In genomic region chr9:116243708-116244107, GRCh38 we compare ENCODE assay signal across 25 cellular contexts.
"Had no signal": no experiment of that assay in that cellular context is flagged by ENCODE, and none has a peak within 500 bp of the region (broad histone marks: within the 10 kb centered on the region; RNA-seq: fewer than 3 reads in every experiment).

No MANE protein-coding gene starts in this region.

- ATAC-seq: HepG2 had no signal

- FAIRE-seq: HepG2, RCC 7860 had no signal

- H3K27me3 ChIP-seq: MG63, SJSA1 had no signal

- DNase-seq: IMR-90, Karpas-422, KG1, MG63, NCI-H1092, NCI-H1105 treated with DMSO at 0.1 percent for 48 hours, NCI-H1417 treated with DMSO at 0.1 percent for 48 hours, NCI-H146, NCI-H1694 treated with DMSO at 0.1 percent for 48 hours, NCI-H1930, NCI-H2081, NCI-H2107, NCI-H2227 treated with DMSO at 0.1 percent for 48 hours, NCI-H446, NCI-H510A, NCI-H524 treated with DMSO at 0.1 percent for 48 hours, NCI-H69, NCI-H774, Right ventricle myocardium superior, RPMI8226, SIG-M5 had no signal

- H3K27ac ChIP-seq: SJSA1, SK-N-MC had no signal
